In the genomic region with DNA sequence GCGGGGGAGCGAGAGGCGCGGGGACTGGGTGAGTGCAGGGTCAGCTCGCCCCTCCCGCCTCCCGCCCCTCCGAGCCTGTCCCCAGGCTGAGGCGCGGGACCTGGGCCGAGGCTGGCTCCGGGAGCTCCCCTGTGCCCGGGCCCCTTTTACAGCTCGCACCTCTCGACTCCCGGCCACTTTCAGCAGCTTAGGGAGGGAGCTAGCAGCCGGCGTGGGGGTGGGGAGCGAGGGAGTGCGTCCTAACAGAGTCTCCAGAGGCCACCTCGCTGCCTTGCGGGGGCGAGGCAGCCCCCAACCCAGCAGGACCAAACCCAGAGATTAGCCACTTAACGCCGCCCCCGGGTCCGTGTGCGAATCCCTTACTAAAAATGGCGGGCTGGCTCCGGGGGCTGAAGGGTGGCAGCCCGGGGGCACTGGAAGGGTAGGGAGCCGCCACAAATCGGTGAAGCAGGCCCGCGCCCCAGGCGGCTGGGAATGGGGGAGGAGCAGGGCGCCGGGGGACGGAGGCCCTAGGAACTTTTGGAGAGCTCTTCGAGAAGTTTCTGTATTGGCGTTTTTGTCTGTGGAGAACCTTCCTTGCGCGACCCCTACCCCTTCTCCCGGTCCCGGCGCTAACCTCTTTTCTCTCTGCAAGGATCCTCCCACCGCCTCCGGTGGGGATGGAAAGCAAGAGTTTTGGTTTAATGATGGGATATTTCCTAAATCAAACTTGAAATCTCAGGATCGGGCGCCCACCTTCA, we compare ENCODE assay signal across 1 cellular context.
A peak's percentile ranks its signal among the peaks of the same experiment; 100 is the strongest.
TF ChIP-seq lines count a peak whose summit lies in the region.

No MANE protein-coding gene starts in this region.

TF ChIP-seq in HEK293, 187 proteins besides CTCF, POLR2A, EP300 and RAD21 (continued from another document and continues in another):
- TF ChIP-seq ZNF341 (tag by site-specific recombination; IDR thresholded peaks at IDR 0.05; ENCODE audit: low read depth) (no peak), ZNF239 (tag by site-specific recombination; IDR thresholded peaks at IDR 0.05) (no peak), ZNF707 (tag by site-specific recombination; IDR thresholded peaks at IDR 0.05) (no peak), ZNF155 (tag by site-specific recombination; IDR thresholded peaks at IDR 0.05) (no peak), KLF8 (tag by site-specific recombination; IDR thresholded peaks at IDR 0.05) (no peak), ZNF830 (tag by site-specific recombination; IDR thresholded peaks at IDR 0.05; ENCODE audit: low read depth) (no peak), HOXD13 (CRISPR knock-in tag; IDR thresholded peaks at IDR 0.05; ENCODE audit: borderline replicate concordance) (no peak), ZNF521 (tag by site-specific recombination; IDR thresholded peaks at IDR 0.05) (no peak), ZNF138 (tag by site-specific recombination; IDR thresholded peaks at IDR 0.05; ENCODE audit: borderline replicate concordance) (no peak), ZNF223 (tag by site-specific recombination; IDR thresholded peaks at IDR 0.05) (no peak), ZBTB8A (tag by site-specific recombination; IDR thresholded peaks at IDR 0.05) (peak; percentile 79), KLF10 (tag by site-specific recombination; IDR thresholded peaks at IDR 0.05) (peak; percentile 5; the same call in 1 of the 2 replicates), ZNF335 (tag by site-specific recombination; conservative IDR thresholded peaks at IDR 0.05) (no peak; the same call in none of the 2 replicates), YY1 (tag by site-specific recombination; IDR thresholded peaks at IDR 0.05) (peak; percentile 44; the same call in 1 of the 2 replicates), YY2 (tag by site-specific recombination; IDR thresholded peaks at IDR 0.05) (0 out of 2 replicates have a peak, but pooled peaks have one; percentile 31), BCL11A (tag by site-specific recombination; IDR thresholded peaks at IDR 0.05; ENCODE audit: low read depth) (no peak), ZBTB48 (tag by site-specific recombination; IDR thresholded peaks at IDR 0.05) (peak; percentile 63; the same call in 1 of the 2 replicates), ZBTB20 (tag by site-specific recombination; IDR thresholded peaks at IDR 0.05) (peak; percentile 74), ZNF747 (tag by site-specific recombination; IDR thresholded peaks at IDR 0.05) (no peak), ZNF544 (tag by site-specific recombination; IDR thresholded peaks at IDR 0.05) (no peak), TRIM28 (IDR thresholded peaks at IDR 0.05; ENCODE audit: borderline replicate concordance, low read length) (no peak), ZNF140 (tag by site-specific recombination; IDR thresholded peaks at IDR 0.05) (no peak), ZNF776 (tag by site-specific recombination; IDR thresholded peaks at IDR 0.05; ENCODE audit: borderline replicate concordance) (no peak)
- TF ChIP-seq, protein P1, sequence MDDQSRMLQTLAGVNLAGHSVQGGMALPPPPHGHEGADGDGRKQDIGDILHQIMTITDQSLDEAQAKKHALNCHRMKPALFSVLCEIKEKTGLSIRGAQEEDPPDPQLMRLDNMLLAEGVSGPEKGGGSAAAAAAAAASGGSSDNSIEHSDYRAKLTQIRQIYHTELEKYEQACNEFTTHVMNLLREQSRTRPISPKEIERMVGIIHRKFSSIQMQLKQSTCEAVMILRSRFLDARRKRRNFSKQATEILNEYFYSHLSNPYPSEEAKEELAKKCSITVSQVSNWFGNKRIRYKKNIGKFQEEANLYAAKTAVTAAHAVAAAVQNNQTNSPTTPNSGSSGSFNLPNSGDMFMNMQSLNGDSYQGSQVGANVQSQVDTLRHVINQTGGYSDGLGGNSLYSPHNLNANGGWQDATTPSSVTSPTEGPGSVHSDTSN (CRISPR knock-in tag; IDR thresholded peaks at IDR 0.05), result no peak
- TF ChIP-seq, protein P2, sequence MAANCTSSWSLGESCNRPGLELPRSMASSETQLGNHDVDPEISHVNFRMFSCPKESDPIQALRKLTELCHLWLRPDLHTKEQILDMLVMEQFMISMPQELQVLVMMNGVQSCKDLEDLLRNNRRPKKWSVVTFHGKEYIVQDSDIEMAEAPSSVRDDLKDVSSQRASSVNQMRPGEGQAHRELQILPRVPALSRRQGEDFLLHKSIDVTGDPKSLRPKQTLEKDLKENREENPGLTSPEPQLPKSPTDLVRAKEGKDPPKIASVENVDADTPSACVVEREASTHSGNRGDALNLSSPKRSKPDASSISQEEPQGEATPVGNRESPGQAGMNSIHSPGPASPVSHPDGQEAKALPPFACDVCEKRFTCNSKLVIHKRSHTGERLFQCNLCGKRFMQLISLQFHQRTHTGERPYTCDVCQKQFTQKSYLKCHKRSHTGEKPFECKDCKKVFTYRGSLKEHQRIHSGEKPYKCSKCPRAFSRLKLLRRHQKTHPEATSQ (tag by site-specific recombination; IDR thresholded peaks at IDR 0.05), result no peak; the same call in 1 of the 2 replicates
- TF ChIP-seq, protein P3, sequence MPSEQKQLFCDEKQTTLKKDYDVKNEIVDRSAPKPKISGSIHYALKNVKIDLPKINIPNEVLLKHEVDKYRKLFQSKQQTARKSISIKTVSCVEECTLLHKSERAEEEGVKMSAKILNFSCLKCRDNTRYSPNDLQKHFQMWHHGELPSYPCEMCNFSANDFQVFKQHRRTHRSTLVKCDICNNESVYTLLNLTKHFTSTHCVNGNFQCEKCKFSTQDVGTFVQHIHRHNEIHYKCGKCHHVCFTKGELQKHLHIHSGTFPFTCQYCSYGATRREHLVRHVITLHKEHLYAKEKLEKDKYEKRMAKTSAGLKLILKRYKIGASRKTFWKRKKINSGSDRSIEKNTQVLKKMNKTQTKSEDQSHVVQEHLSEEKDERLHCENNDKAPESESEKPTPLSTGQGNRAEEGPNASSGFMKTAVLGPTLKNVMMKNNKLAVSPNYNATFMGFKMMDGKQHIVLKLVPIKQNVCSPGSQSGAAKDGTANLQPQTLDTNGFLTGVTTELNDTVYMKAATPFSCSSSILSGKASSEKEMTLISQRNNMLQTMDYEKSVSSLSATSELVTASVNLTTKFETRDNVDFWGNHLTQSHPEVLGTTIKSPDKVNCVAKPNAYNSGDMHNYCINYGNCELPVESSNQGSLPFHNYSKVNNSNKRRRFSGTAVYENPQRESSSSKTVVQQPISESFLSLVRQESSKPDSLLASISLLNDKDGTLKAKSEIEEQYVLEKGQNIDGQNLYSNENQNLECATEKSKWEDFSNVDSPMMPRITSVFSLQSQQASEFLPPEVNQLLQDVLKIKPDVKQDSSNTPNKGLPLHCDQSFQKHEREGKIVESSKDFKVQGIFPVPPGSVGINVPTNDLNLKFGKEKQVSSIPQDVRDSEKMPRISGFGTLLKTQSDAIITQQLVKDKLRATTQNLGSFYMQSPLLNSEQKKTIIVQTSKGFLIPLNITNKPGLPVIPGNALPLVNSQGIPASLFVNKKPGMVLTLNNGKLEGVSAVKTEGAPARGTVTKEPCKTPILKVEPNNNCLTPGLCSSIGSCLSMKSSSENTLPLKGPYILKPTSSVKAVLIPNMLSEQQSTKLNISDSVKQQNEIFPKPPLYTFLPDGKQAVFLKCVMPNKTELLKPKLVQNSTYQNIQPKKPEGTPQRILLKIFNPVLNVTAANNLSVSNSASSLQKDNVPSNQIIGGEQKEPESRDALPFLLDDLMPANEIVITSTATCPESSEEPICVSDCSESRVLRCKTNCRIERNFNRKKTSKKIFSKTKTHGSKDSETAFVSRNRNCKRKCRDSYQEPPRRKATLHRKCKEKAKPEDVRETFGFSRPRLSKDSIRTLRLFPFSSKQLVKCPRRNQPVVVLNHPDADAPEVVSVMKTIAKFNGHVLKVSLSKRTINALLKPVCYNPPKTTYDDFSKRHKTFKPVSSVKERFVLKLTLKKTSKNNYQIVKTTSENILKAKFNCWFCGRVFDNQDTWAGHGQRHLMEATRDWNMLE (tag by site-specific recombination; conservative IDR thresholded peaks at IDR 0.05; ENCODE audit: low read depth), result no peak
- TF ChIP-seq, protein P4, sequence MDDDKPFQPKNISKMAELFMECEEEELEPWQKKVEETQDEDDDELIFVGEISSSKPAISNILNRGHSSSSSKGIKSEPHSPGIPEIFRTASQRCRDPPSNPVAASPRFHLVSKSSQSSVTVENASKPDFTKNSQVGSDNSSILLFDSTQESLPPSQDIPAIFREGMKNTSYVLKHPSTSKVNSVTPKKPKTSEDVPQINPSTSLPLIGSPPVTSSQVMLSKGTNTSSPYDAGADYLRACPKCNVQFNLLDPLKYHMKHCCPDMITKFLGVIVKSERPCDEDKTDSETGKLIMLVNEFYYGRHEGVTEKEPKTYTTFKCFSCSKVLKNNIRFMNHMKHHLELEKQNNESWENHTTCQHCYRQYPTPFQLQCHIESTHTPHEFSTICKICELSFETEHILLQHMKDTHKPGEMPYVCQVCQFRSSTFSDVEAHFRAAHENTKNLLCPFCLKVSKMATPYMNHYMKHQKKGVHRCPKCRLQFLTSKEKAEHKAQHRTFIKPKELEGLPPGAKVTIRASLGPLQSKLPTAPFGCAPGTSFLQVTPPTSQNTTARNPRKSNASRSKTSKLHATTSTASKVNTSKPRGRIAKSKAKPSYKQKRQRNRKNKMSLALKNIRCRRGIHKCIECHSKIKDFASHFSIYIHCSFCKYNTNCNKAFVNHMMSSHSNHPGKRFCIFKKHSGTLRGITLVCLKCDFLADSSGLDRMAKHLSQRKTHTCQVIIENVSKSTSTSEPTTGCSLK (tag by site-specific recombination; IDR thresholded peaks at IDR 0.05), result no peak
- TF ChIP-seq, protein P5, sequence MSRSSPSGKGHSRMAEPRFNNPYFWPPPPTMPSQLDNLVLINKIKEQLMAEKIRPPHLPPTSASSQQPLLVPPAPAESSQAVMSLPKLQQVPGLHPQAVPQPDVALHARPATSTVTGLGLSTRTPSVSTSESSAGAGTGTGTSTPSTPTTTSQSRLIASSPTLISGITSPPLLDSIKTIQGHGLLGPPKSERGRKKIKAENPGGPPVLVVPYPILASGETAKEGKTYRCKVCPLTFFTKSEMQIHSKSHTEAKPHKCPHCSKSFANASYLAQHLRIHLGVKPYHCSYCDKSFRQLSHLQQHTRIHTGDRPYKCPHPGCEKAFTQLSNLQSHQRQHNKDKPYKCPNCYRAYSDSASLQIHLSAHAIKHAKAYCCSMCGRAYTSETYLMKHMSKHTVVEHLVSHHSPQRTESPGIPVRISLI (tag by site-specific recombination; IDR thresholded peaks at IDR 0.05), result no peak
- TF ChIP-seq, protein P6, sequence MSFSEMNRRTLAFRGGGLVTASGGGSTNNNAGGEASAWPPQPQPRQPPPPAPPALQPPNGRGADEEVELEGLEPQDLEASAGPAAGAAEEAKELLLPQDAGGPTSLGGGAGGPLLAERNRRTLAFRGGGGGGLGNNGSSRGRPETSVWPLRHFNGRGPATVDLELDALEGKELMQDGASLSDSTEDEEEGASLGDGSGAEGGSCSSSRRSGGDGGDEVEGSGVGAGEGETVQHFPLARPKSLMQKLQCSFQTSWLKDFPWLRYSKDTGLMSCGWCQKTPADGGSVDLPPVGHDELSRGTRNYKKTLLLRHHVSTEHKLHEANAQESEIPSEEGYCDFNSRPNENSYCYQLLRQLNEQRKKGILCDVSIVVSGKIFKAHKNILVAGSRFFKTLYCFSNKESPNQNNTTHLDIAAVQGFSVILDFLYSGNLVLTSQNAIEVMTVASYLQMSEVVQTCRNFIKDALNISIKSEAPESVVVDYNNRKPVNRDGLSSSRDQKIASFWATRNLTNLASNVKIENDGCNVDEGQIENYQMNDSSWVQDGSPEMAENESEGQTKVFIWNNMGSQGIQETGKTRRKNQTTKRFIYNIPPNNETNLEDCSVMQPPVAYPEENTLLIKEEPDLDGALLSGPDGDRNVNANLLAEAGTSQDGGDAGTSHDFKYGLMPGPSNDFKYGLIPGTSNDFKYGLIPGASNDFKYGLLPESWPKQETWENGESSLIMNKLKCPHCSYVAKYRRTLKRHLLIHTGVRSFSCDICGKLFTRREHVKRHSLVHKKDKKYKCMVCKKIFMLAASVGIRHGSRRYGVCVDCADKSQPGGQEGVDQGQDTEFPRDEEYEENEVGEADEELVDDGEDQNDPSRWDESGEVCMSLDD (tag by site-specific recombination; IDR thresholded peaks at IDR 0.05), result no peak
- TF ChIP-seq, protein P7, sequence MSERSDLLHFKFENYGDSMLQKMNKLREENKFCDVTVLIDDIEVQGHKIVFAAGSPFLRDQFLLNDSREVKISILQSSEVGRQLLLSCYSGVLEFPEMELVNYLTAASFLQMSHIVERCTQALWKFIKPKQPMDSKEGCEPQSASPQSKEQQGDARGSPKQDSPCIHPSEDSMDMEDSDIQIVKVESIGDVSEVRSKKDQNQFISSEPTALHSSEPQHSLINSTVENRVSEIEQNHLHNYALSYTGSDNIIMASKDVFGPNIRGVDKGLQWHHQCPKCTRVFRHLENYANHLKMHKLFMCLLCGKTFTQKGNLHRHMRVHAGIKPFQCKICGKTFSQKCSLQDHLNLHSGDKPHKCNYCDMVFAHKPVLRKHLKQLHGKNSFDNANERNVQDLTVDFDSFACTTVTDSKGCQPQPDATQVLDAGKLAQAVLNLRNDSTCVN (tag by site-specific recombination; optimal IDR thresholded peaks at IDR 0.05), result peak; percentile 53
- TF ChIP-seq, protein P8, sequence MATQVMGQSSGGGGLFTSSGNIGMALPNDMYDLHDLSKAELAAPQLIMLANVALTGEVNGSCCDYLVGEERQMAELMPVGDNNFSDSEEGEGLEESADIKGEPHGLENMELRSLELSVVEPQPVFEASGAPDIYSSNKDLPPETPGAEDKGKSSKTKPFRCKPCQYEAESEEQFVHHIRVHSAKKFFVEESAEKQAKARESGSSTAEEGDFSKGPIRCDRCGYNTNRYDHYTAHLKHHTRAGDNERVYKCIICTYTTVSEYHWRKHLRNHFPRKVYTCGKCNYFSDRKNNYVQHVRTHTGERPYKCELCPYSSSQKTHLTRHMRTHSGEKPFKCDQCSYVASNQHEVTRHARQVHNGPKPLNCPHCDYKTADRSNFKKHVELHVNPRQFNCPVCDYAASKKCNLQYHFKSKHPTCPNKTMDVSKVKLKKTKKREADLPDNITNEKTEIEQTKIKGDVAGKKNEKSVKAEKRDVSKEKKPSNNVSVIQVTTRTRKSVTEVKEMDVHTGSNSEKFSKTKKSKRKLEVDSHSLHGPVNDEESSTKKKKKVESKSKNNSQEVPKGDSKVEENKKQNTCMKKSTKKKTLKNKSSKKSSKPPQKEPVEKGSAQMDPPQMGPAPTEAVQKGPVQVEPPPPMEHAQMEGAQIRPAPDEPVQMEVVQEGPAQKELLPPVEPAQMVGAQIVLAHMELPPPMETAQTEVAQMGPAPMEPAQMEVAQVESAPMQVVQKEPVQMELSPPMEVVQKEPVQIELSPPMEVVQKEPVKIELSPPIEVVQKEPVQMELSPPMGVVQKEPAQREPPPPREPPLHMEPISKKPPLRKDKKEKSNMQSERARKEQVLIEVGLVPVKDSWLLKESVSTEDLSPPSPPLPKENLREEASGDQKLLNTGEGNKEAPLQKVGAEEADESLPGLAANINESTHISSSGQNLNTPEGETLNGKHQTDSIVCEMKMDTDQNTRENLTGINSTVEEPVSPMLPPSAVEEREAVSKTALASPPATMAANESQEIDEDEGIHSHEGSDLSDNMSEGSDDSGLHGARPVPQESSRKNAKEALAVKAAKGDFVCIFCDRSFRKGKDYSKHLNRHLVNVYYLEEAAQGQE (tag by site-specific recombination; IDR thresholded peaks at IDR 0.05), result no peak
- TF ChIP-seq, protein P9, sequence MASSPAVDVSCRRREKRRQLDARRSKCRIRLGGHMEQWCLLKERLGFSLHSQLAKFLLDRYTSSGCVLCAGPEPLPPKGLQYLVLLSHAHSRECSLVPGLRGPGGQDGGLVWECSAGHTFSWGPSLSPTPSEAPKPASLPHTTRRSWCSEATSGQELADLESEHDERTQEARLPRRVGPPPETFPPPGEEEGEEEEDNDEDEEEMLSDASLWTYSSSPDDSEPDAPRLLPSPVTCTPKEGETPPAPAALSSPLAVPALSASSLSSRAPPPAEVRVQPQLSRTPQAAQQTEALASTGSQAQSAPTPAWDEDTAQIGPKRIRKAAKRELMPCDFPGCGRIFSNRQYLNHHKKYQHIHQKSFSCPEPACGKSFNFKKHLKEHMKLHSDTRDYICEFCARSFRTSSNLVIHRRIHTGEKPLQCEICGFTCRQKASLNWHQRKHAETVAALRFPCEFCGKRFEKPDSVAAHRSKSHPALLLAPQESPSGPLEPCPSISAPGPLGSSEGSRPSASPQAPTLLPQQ (tag by site-specific recombination; IDR thresholded peaks at IDR 0.05), result peak; percentile 34; the same call in 1 of the 2 replicates
